Comparison of ENCODE assay signal across 9 cellular contexts in genomic region chr2:74201596-74201995, GRCh38. TPM values are rescaled to one million over a fixed set of nuclear protein-coding genes. Genes with fewer than 3 reads are reported as not detected.
DNase-seq lines count a peak whose midpoint lies in the region; ATAC-seq, FAIRE-seq and TF ChIP-seq lines count a peak whose summit lies in the region.
"Had no signal": no experiment of that assay in that cellular context is flagged by ENCODE, and none has a peak within 500 bp of the region (broad histone marks: within the 10 kb centered on the region; RNA-seq: fewer than 3 reads in every experiment).

No MANE protein-coding gene starts in this region.

- H3K4me1 ChIP-seq in BLaER1 (peaks cover 59% of the 10 kb centered on the region), HUES48 (ENCODE audit: control insufficient read depth, insufficient read depth, low read length) (peaks cover 43% of the 10 kb centered on the region), keratinocyte (ENCODE audit: control insufficient read depth, extremely low read depth, insufficient read depth, low read length) (peaks cover 45% of the 10 kb centered on the region), left lung (peaks cover 20 to 58% of the 10 kb centered on the region in 2 donors)

- H3K9ac ChIP-seq in BLaER1: peak overlapping the region; percentile 35; the same call in 1 of the 2 replicates
- H3K9ac ChIP-seq in HUES48 (ENCODE audit: low read depth, low read length): no peak overlapping the region
- H3K9ac ChIP-seq in keratinocyte (ENCODE audit: control insufficient read depth, extremely low read depth, insufficient read depth, low read length): no peak overlapping the region

- H2AFZ ChIP-seq in keratinocyte (ENCODE audit: control insufficient read depth, low read length): no peak overlapping the region

- peaks cover 81% of the 10 kb centered on the region for H3K79me2 ChIP-seq in keratinocyte (ENCODE audit: control insufficient read depth, insufficient read depth, low read length)

- H3K9me3 ChIP-seq in BLaER1 (no peaks in the 10 kb centered on the region), HUES48 (ENCODE audit: control insufficient read depth, insufficient read depth, low read length) (no peaks in the 10 kb centered on the region), keratinocyte (ENCODE audit: control insufficient read depth, low read depth, low read length) (no peaks in the 10 kb centered on the region), left lung (no peaks in the 10 kb centered on the region)

- peaks cover 2% of the 10 kb centered on the region for H3K9me1 ChIP-seq in keratinocyte (ENCODE audit: control insufficient read depth, extremely low read depth, insufficient read depth, low read length)

- DNase-seq in amniotic stem cell (lab: John Stamatoyannopoulos, UW) (peak; percentile 12), keratinocyte (ENCODE audit: low read depth, low spot score) (no peak), NCI-H748 (lab: John Stamatoyannopoulos, UW; ENCODE audit: unreplicated experiment) (no peak), NCI-H2196 (lab: John Stamatoyannopoulos, UW; ENCODE audit: unreplicated experiment) (no peak), left lung (no peak)
- DNase-seq: NCI-H1092 treated with DMSO at 0.1 percent for 48 hours had no signal

- intact Hi-C loops in left lung (cut with DNase I): no loop called here

- H3K27me3 ChIP-seq in BLaER1 (no peaks in the 10 kb centered on the region), HUES48 (ENCODE audit: control insufficient read depth, insufficient read depth, low read length) (no peaks in the 10 kb centered on the region), keratinocyte (ENCODE audit: control insufficient read depth, extremely low read depth, insufficient read depth, low read length) (no peaks in the 10 kb centered on the region), left lung (no peaks in the 10 kb centered on the region)

- dilution Hi-C loops in keratinocyte (cut with MboI; ENCODE audit: extremely low pct_ligation_motif_present, low sequenced_read_pairs): no loop called here

- peak overlapping the region; percentile 93 for H3K4me2 ChIP-seq in BLaER1
- H3K4me2 ChIP-seq in keratinocyte (ENCODE audit: control insufficient read depth, extremely low read depth, insufficient read depth, low read depth, low read length): peak overlapping the region; percentile 78

- peaks cover 56% of the 10 kb centered on the region for H3K36me3 ChIP-seq in BLaER1
- H3K36me3 ChIP-seq in HUES48 (ENCODE audit: control insufficient read depth, insufficient read depth, low read length): peaks cover 57% of the 10 kb centered on the region
- peaks cover 6 to 30% of the 10 kb centered on the region in 2 experiments for H3K36me3 ChIP-seq in keratinocyte (ENCODE audit: control insufficient read depth in 2 of 2, extremely low read depth in 1 of 2, insufficient read depth in 2 of 2, low read length in 2 of 2)
- H3K36me3 ChIP-seq in left lung: peaks cover 0 to 15% of the 10 kb centered on the region in 2 donors

- H3K4me3 ChIP-seq in BLaER1 (no peak overlapping the region), HUES48 (ENCODE audit: low read depth, low read length) (peak overlapping the region; percentile 98), keratinocyte (ENCODE audit: control insufficient read depth in 2 of 3, extremely low read depth in 1 of 3, insufficient read depth in 2 of 3, low read depth in 1 of 3, low read length in 3 of 3) (no peak overlapping the region), left lung (no peak overlapping the region)

- no peak for FAIRE-seq in keratinocyte (lab: Jason Lieb, UNC)

- ATAC-seq in GM21723 (IDR thresholded peaks at IDR 0.05; ENCODE audit: unreplicated experiment) (no peak), left lung (no peak)

- TF ChIP-seq CTCF in keratinocyte (optimal IDR thresholded peaks at IDR 0.05 in 1 of 3, IDR thresholded peaks at IDR 0.05 in 1 of 3, conservative IDR thresholded peaks at IDR 0.05 in 1 of 3; ENCODE audit: extremely low read depth in 1 of 3, insufficient read depth in 2 of 3, low read length in 3 of 3): no peak
- TF ChIP-seq CTCF in left lung (IDR thresholded peaks at IDR 0.05): no peak

- no peak overlapping the region for H3K27ac ChIP-seq in BLaER1
- H3K27ac ChIP-seq in HUES48 (ENCODE audit: low read depth, low read length): no peak overlapping the region
- H3K27ac ChIP-seq in keratinocyte (ENCODE audit: control insufficient read depth, insufficient read depth, low read length): no peak overlapping the region
- no peak overlapping the region for H3K27ac ChIP-seq in left lung

- peaks cover 76% of the 10 kb centered on the region for H4K20me1 ChIP-seq in BLaER1
- peaks cover 30% of the 10 kb centered on the region for H4K20me1 ChIP-seq in keratinocyte (ENCODE audit: control insufficient read depth, extremely low read depth, insufficient read depth, low read length)

RNA-seq across cellular contexts. Expression of gene MTHFD2, which starts 3.2 kb away (rescaled TPM):
- polyA plus RNA-seq in keratinocyte: 50.9 to 114 TPM (median 80.3 TPM) in 3 replicates
- polyA plus RNA-seq in keratinocyte (2011; ENCODE audit: low read depth): 73.3 TPM
- 40.3 and 79.7 TPM in 2 replicates for polyA plus RNA-seq in keratinocyte (2011; cell fraction: cytosol; rRNA removed)
- 29.2 and 38.5 TPM in 2 replicates for polyA plus RNA-seq in keratinocyte (2011; cell fraction: nucleus; rRNA removed)
- 66.8 and 94.0 TPM in 2 replicates for polyA plus RNA-seq in keratinocyte (2012; ENCODE audit: low replicate concordance)
- 37.6 to 70.6 TPM (median 57.1 TPM) in 3 replicates for polyA minus RNA-seq in keratinocyte
- 33.2 TPM for polyA minus RNA-seq in keratinocyte (2011; cell fraction: cytosol; rRNA and poly(A)+ RNA removed)
- 17.4 and 23.7 TPM in 2 replicates for polyA minus RNA-seq in keratinocyte (2011; cell fraction: nucleus; rRNA and poly(A)+ RNA removed)
- total RNA-seq in left lung: 10 to 100 TPM; 44.6 to 81.2 TPM

RNA-seq across cellular contexts. Expression of gene MOB1A, which starts 22.9 kb away (rescaled TPM):
- polyA plus RNA-seq in keratinocyte: 53.6 to 92.4 TPM (median 59.2 TPM) in 3 replicates
- 118 TPM for polyA plus RNA-seq in keratinocyte (2011; ENCODE audit: low read depth)
- polyA plus RNA-seq in keratinocyte (2011; cell fraction: cytosol; rRNA removed): 38.5 and 95.8 TPM in 2 replicates
- 36.0 and 41.8 TPM in 2 replicates for polyA plus RNA-seq in keratinocyte (2011; cell fraction: nucleus; rRNA removed)
- polyA plus RNA-seq in keratinocyte (2012; ENCODE audit: low replicate concordance): 47.0 and 53.2 TPM in 2 replicates
- 22.5 to 141 TPM (median 61.8 TPM) in 3 replicates for polyA minus RNA-seq in keratinocyte
- 49.3 TPM for polyA minus RNA-seq in keratinocyte (2011; cell fraction: cytosol; rRNA and poly(A)+ RNA removed)
- 18.6 and 32.9 TPM in 2 replicates for polyA minus RNA-seq in keratinocyte (2011; cell fraction: nucleus; rRNA and poly(A)+ RNA removed)
- total RNA-seq in left lung: 100 to 1,000 TPM; 120 to 154 TPM

RNA-seq across cellular contexts. Expression of gene BOLA3, which starts 53.9 kb away (rescaled TPM):
- polyA plus RNA-seq in keratinocyte: 66.0 to 116 TPM (median 80.6 TPM) in 3 replicates
- polyA plus RNA-seq in keratinocyte (2011; ENCODE audit: low read depth): 34.6 TPM
- 64.0 and 106 TPM in 2 replicates for polyA plus RNA-seq in keratinocyte (2011; cell fraction: cytosol; rRNA removed)
- 18.4 and 22.2 TPM in 2 replicates for polyA plus RNA-seq in keratinocyte (2011; cell fraction: nucleus; rRNA removed)
- polyA plus RNA-seq in keratinocyte (2012; ENCODE audit: low replicate concordance): 42.4 and 107 TPM in 2 replicates
- polyA minus RNA-seq in keratinocyte: 3.0 to 17.0 TPM (median 6.6 TPM) in 3 replicates
- 40.5 TPM for polyA minus RNA-seq in keratinocyte (2011; cell fraction: cytosol; rRNA and poly(A)+ RNA removed)
- polyA minus RNA-seq in keratinocyte (2011; cell fraction: nucleus; rRNA and poly(A)+ RNA removed): 2.3 and 6.6 TPM in 2 replicates
- 10 to 100 TPM; 34.7 to 39.6 TPM for total RNA-seq in left lung
